ENCODE assay signal across 8 cellular contexts in genomic region chr2:28621172-28622100, GRCh38.
DNase-seq lines count a peak whose midpoint lies in the region; ATAC-seq and TF ChIP-seq lines count a peak whose summit lies in the region.

No MANE protein-coding gene starts in this region.

- H3K4me3 ChIP-seq in AG09309 (ENCODE audit: control insufficient read depth, low read depth, low read length) (no peak overlapping the region), SJCRH30 (no peak overlapping the region), gastroesophageal sphincter (no peak overlapping the region), thyroid gland (replicated peaks in 1 of 3) (no peak overlapping the region)

- H3K4me1 ChIP-seq in SJCRH30 = peaks cover 34% of the 10 kb centered on the region
- peaks cover 13 to 93% (median 37%) of the 10 kb centered on the region in 3 donors for H3K4me1 ChIP-seq in gastroesophageal sphincter
- peaks cover 15 to 26% of the 10 kb centered on the region in 2 donors for H3K4me1 ChIP-seq in thyroid gland

- TF ChIP-seq POLR2A in gastroesophageal sphincter (IDR thresholded peaks at IDR 0.05) (no peak), thyroid gland (IDR thresholded peaks at IDR 0.05) (no peak), GM18505 (IDR thresholded peaks at IDR 0.05; ENCODE audit: borderline replicate concordance, extremely low read depth, insufficient read depth, insufficient read length) (no peak)

- H3K9me3 ChIP-seq in SJCRH30 (replicated peaks) = no peaks in the 10 kb centered on the region
- H3K9me3 ChIP-seq in gastroesophageal sphincter = no peaks in the 10 kb centered on the region
- no peaks in the 10 kb centered on the region for H3K9me3 ChIP-seq in thyroid gland

- TF ChIP-seq EP300 in gastroesophageal sphincter (IDR thresholded peaks at IDR 0.05) = peak; percentile 74

- 13 to 14% methylated on average over 5 to 9 of the region's 15 CpGs for WGBS in gastroesophageal sphincter (ENCODE audit: low coverage in 1 of 2), 2 donors
- WGBS in thyroid gland, 2 donors = 22 to 48% methylated on average over 12 to 15 of the region's 15 CpGs

- no peaks in the 10 kb centered on the region for H3K36me3 Mint-ChIP-seq in osteocyte (ENCODE audit: unreplicated experiment)

- H3K9me3 Mint-ChIP-seq in osteocyte (ENCODE audit: unreplicated experiment) = no peaks in the 10 kb centered on the region

- ATAC-seq in gastroesophageal sphincter (peak; percentile 89), GM18505 (IDR thresholded peaks at IDR 0.05; ENCODE audit: unreplicated experiment) (no peak)

- peaks cover 25% of the 10 kb centered on the region for H3K4me1 Mint-ChIP-seq in osteocyte (ENCODE audit: unreplicated experiment)

- H3K27ac Mint-ChIP-seq in osteocyte (ENCODE audit: unreplicated experiment) = peak overlapping the region; percentile 90

- H3K27me3 ChIP-seq in SJCRH30 (no peaks in the 10 kb centered on the region), gastroesophageal sphincter (no peaks in the 10 kb centered on the region), thyroid gland (no peaks in the 10 kb centered on the region)

- H3K27me3 Mint-ChIP-seq in osteocyte (ENCODE audit: unreplicated experiment) = no peaks in the 10 kb centered on the region

- intact Hi-C loops in thyroid gland (cut with DNase I) = no loop called here

- no peak overlapping the region for H3K4me3 Mint-ChIP-seq in osteocyte (ENCODE audit: unreplicated experiment)

- TF ChIP-seq CTCF in AG09309 (IDR thresholded peaks at IDR 0.05; ENCODE audit: control insufficient read depth, insufficient read depth, low read depth, low read length, missing control alignments) (peak; percentile 21), gastroesophageal sphincter (IDR thresholded peaks at IDR 0.05) (peak in 3 of 4 experiments; percentile 6 to 26 (median 15)), osteocyte (IDR thresholded peaks at IDR 0.05) (peak; percentile 39), thyroid gland (IDR thresholded peaks at IDR 0.05) (peak in 2 of 6 experiments; percentile 15 to 23)

- H3K36me3 ChIP-seq in SJCRH30 = no peaks in the 10 kb centered on the region
- no peaks in the 10 kb centered on the region for H3K36me3 ChIP-seq in gastroesophageal sphincter
- no peaks in the 10 kb centered on the region for H3K36me3 ChIP-seq in thyroid gland

- H3K27ac ChIP-seq in SJCRH30 = no peak overlapping the region
- peak overlapping the region; percentile 93 to 97 (median 96) for H3K27ac ChIP-seq in gastroesophageal sphincter
- H3K27ac ChIP-seq in thyroid gland = peak overlapping the region; percentile 27 to 71 (median 37)

- peak; percentile 66 for DNase-seq in AG09309 (ENCODE audit: low read depth)
- peak; percentile 68 for DNase-seq in HS-5 (ENCODE audit: low read depth)
- DNase-seq in SJCRH30 = peak; percentile 46 to 67
- peak; percentile 37 for DNase-seq in activated naive CD4-positive, alpha-beta T cell treated with anti-CD3 and anti-CD28 coated beads, Interleukin-2, amount 50 U/mL, for 16 hours
- DNase-seq in osteocyte (ENCODE audit: extremely low spot score, unreplicated experiment) = no peak
- peak; percentile 56 to 78 for DNase-seq in thyroid gland
